ENCODE assay signal across 1 cellular context in genomic region chrX:49860867-49861535, GRCh38.
A peak's percentile ranks its signal among the peaks of the same experiment; 100 is the strongest.
TF ChIP-seq lines count a peak whose summit lies in the region.

No MANE protein-coding gene starts in this region.

TF ChIP-seq in HepG2, 621 proteins besides CTCF, POLR2A, EP300 and RAD21 (continues in another document):
- TF ChIP-seq HHEX (CRISPR knock-in tag; IDR thresholded peaks at IDR 0.05), result no peak
- no peak for TF ChIP-seq CEBPB (IDR thresholded peaks at IDR 0.05; ENCODE audit: borderline replicate concordance, low read depth, low read length)
- TF ChIP-seq ZNF276 (CRISPR knock-in tag; IDR thresholded peaks at IDR 0.05; ENCODE audit: low read depth), result no peak
- 0 out of 2 replicates have a peak, but pooled peaks have one; percentile 27 for TF ChIP-seq PAXIP1 (CRISPR knock-in tag; conservative IDR thresholded peaks at IDR 0.05)
- no peak for TF ChIP-seq ZNF331 (CRISPR knock-in tag; IDR thresholded peaks at IDR 0.05)
- no peak for TF ChIP-seq TBP (CRISPR knock-in tag; IDR thresholded peaks at IDR 0.05)
- TF ChIP-seq SOX6 (IDR thresholded peaks at IDR 0.05), result no peak
- 0 out of 2 replicates have a peak, but pooled peaks have one; percentile 21 for TF ChIP-seq SOX6 (CRISPR knock-in tag; IDR thresholded peaks at IDR 0.05)
- no peak for TF ChIP-seq HNRNPUL1 (IDR thresholded peaks at IDR 0.05; ENCODE audit: low read depth, low read length)
- no peak for TF ChIP-seq KIAA2018 (CRISPR knock-in tag; IDR thresholded peaks at IDR 0.05; ENCODE audit: borderline replicate concordance)
- TF ChIP-seq HINFP (CRISPR knock-in tag; IDR thresholded peaks at IDR 0.05; ENCODE audit: low read depth), result no peak
- TF ChIP-seq ZNF616 (CRISPR knock-in tag; IDR thresholded peaks at IDR 0.05; ENCODE audit: low read depth), result no peak
- TF ChIP-seq DPF2 (CRISPR knock-in tag; IDR thresholded peaks at IDR 0.05; ENCODE audit: borderline replicate concordance, low read depth), result no peak
- TF ChIP-seq THRA (CRISPR knock-in tag; IDR thresholded peaks at IDR 0.05; ENCODE audit: borderline replicate concordance), result no peak
- no peak for TF ChIP-seq MAFG (CRISPR knock-in tag; IDR thresholded peaks at IDR 0.05)
- TF ChIP-seq CHCHD3 (CRISPR knock-in tag; IDR thresholded peaks at IDR 0.05), result no peak
- no peak for TF ChIP-seq NFRKB (IDR thresholded peaks at IDR 0.05)
- TF ChIP-seq ATF4 (CRISPR knock-in tag; IDR thresholded peaks at IDR 0.05), result no peak
- TF ChIP-seq ZXDC (CRISPR knock-in tag; IDR thresholded peaks at IDR 0.05), result no peak
- no peak for TF ChIP-seq ZNF609 (CRISPR knock-in tag; IDR thresholded peaks at IDR 0.05; ENCODE audit: borderline replicate concordance)
- no peak for TF ChIP-seq SRSF9 (IDR thresholded peaks at IDR 0.05; ENCODE audit: borderline replicate concordance, insufficient read depth, low read depth, low read length, poor library complexity, severe bottlenecking)
- TF ChIP-seq ZNF34 (CRISPR knock-in tag; IDR thresholded peaks at IDR 0.05; ENCODE audit: borderline replicate concordance), result no peak
- TF ChIP-seq EEA1 (CRISPR knock-in tag; IDR thresholded peaks at IDR 0.05; ENCODE audit: borderline replicate concordance), result no peak
- TF ChIP-seq ZNF292 (CRISPR knock-in tag; IDR thresholded peaks at IDR 0.05; ENCODE audit: borderline replicate concordance, low read depth), result no peak
